20 cellular contexts compared by ENCODE assay signal in genomic region chr19:51163257-51163656, GRCh38. TPM values are rescaled to one million over a fixed set of nuclear protein-coding genes. Genes with fewer than 3 reads are reported as not detected.
A peak's percentile ranks its signal among the peaks of the same experiment; 100 is the strongest.
DNase-seq lines count a peak whose midpoint lies in the region; ATAC-seq and TF ChIP-seq lines count a peak whose summit lies in the region.
"Had no signal": no experiment of that assay in that cellular context is flagged by ENCODE, and none has a peak within 500 bp of the region (broad histone marks: within the 10 kb centered on the region; RNA-seq: fewer than 3 reads in every experiment).

No MANE protein-coding gene starts in this region.

- no peak overlapping the region for H3K27ac Mint-ChIP-seq in H9
- peak overlapping the region; percentile 77 for H3K27ac Mint-ChIP-seq in stimulated activated effector memory CD8-positive, alpha-beta T cell treated with anti-CD3 and anti-CD28 coated beads, Interleukin-12 subunit alpha, Interleukin-12 subunit beta, amount 100 ng/mL, for 72 hours

- H3K4ac ChIP-seq in H9 (ENCODE audit: low read depth, low read length): no peak overlapping the region

- H3K4me3 ChIP-seq in esophagus squamous epithelium: no peak overlapping the region
- H3K4me3 ChIP-seq: K562, Peyer's patch had no signal

- H3K9ac ChIP-seq in H9 (ENCODE audit: extremely low read depth, insufficient read length, low read length): no peak overlapping the region
- H3K9ac ChIP-seq: SK-N-SH had no signal

- no peak overlapping the region for H4K5ac ChIP-seq in H9 (ENCODE audit: insufficient read length, low read depth, low read length)

- H3K4me3 Mint-ChIP-seq in H9: no peak overlapping the region
- H3K4me3 Mint-ChIP-seq in stimulated activated effector memory CD8-positive, alpha-beta T cell treated with anti-CD3 and anti-CD28 coated beads, Interleukin-12 subunit alpha, Interleukin-12 subunit beta, amount 100 ng/mL, for 72 hours: no peak overlapping the region

- peak overlapping the region; percentile 43; the same call in 1 of the 2 replicates for H2BK15ac ChIP-seq in H9 (ENCODE audit: low read depth, low read length)

- H3K23me2 ChIP-seq in H9 (ENCODE audit: insufficient read length, low read depth, low read length, poor library complexity, severe bottlenecking): no peaks in the 10 kb centered on the region

- no peak overlapping the region for H4K8ac ChIP-seq in H9 (replicated peaks; ENCODE audit: insufficient read length, low read depth, low read length)

- no peak overlapping the region for H3T11ph ChIP-seq in H9 (ENCODE audit: low read length)

- DNase-seq in H9: no peak
- DNase-seq in cerebellar nuclear complex (lab: John Stamatoyannopoulos, UW): peak; percentile 71 to 80
- DNase-seq in esophagus squamous epithelium (lab: John Stamatoyannopoulos, UW): no peak
- DNase-seq in stimulated activated effector memory CD8-positive, alpha-beta T cell treated with anti-CD3 and anti-CD28 coated beads, Interleukin-12 subunit alpha, Interleukin-12 subunit beta, amount 100 ng/mL, for 72 hours (ENCODE audit: low spot score in 2 of 2): no peak
- no peak for DNase-seq in stimulated activated CD4-positive, alpha-beta T cell treated with anti-CD3 and anti-CD28 coated beads, Interleukin-2, amount 100 ng/mL, for 24 hours
- no peak for DNase-seq in NK-92 treated with Interleukin-12 subunit alpha and Interleukin-12 subunit beta, amount 100 ng/mL, for 24 hours (lab: John Stamatoyannopoulos, UW)
- DNase-seq: DMS 273 treated with DMSO at 0.1 percent for 48 hours, GF-D8, H7, NCI-H1436, NCI-H2029 treated with DMSO at 0.1 percent for 48 hours, NCI-H2171 treated with DMSO at 0.1 percent for 48 hours, NCI-H446 treated with DMSO at 0.1 percent for 48 hours, NCI-H82, Peyer's patch, SHP77, SK-N-SH had no signal

- H2AK5ac ChIP-seq in H9 (ENCODE audit: insufficient read length, low read length): no peak overlapping the region

- no peaks in the 10 kb centered on the region; a peak in 1 of 4 replicates for H3K4me1 Mint-ChIP-seq in H9
- H3K4me1 Mint-ChIP-seq in stimulated activated effector memory CD8-positive, alpha-beta T cell treated with anti-CD3 and anti-CD28 coated beads, Interleukin-12 subunit alpha, Interleukin-12 subunit beta, amount 100 ng/mL, for 72 hours: peaks cover 40% of the 10 kb centered on the region

- TF ChIP-seq CTCF in H9 (conservative IDR thresholded peaks at IDR 0.05) (no peak), esophagus squamous epithelium (IDR thresholded peaks at IDR 0.05) (no peak)

- H3K18ac ChIP-seq in H9 (ENCODE audit: insufficient read length, low read depth, low read length): no peak overlapping the region

- no peak overlapping the region for H2BK20ac ChIP-seq in H9 (ENCODE audit: low read depth, low read length, poor library complexity, severe bottlenecking)

- H2BK5ac ChIP-seq in H9 (ENCODE audit: insufficient read length, low read length): no peak overlapping the region

- H2BK12ac ChIP-seq in H9 (ENCODE audit: insufficient read length, low read depth, low read length): no peak overlapping the region

- H3K23ac ChIP-seq in H9 (ENCODE audit: insufficient read length, low read depth, low read length): no peak overlapping the region

- no peak overlapping the region for H3K14ac ChIP-seq in H9 (ENCODE audit: insufficient read depth, low read length)

- H3K79me1 ChIP-seq in H9 (ENCODE audit: insufficient read depth, low read depth, low read length, poor library complexity, severe bottlenecking): no peaks in the 10 kb centered on the region

- no peak overlapping the region for H2AFZ ChIP-seq in H9 (ENCODE audit: low read length)

- no peak for TF ChIP-seq POLR2A in esophagus squamous epithelium (IDR thresholded peaks at IDR 0.05)

- no peaks in the 10 kb centered on the region for H4K20me1 ChIP-seq in H9 (ENCODE audit: control insufficient read depth, insufficient read depth, insufficient read length)

- no peak overlapping the region for H3K27ac ChIP-seq in H9 (ENCODE audit: insufficient read length, low read depth, low read length)
- peak overlapping the region; percentile 33 to 81 (median 70) for H3K27ac ChIP-seq in esophagus squamous epithelium
- H3K27ac ChIP-seq: C4-2B, Peyer's patch had no signal

- H3K27me3 ChIP-seq in H9 (ENCODE audit: insufficient read depth, low read length) (no peaks in the 10 kb centered on the region), esophagus squamous epithelium (peaks cover 0 to 3% (median 0%) of the 10 kb centered on the region in 4 donors)
- H3K27me3 ChIP-seq: Peyer's patch had no signal

- H4K91ac ChIP-seq in H9 (ENCODE audit: insufficient read length, low read depth, low read length): no peak overlapping the region

- no peaks in the 10 kb centered on the region for H3K36me3 ChIP-seq in esophagus squamous epithelium
- H3K36me3 ChIP-seq: Peyer's patch had no signal

- H3K27me3 Mint-ChIP-seq in H9 (ENCODE audit: low read depth): peaks cover 18% of the 10 kb centered on the region

- intact Hi-C loops in esophagus squamous epithelium (cut with DNase I): no loop called here

- H2BK120ac ChIP-seq in H9 (ENCODE audit: low read depth, low read length, poor library complexity, severe bottlenecking): no peak overlapping the region

- no peaks in the 10 kb centered on the region for H3K79me2 ChIP-seq in H9 (ENCODE audit: insufficient read depth, low read length)

- H3K36me3 Mint-ChIP-seq in H9 (ENCODE audit: insufficient read depth in 1 of 3, low read depth in 3 of 3): no peaks in the 10 kb centered on the region
- no peaks in the 10 kb centered on the region for H3K36me3 Mint-ChIP-seq in stimulated activated effector memory CD8-positive, alpha-beta T cell treated with anti-CD3 and anti-CD28 coated beads, Interleukin-12 subunit alpha, Interleukin-12 subunit beta, amount 100 ng/mL, for 72 hours

- no peaks in the 10 kb centered on the region for H3K9me3 ChIP-seq in H9 (ENCODE audit: control insufficient read depth, low read depth, low read length)
- no peaks in the 10 kb centered on the region for H3K9me3 ChIP-seq in esophagus squamous epithelium
- H3K9me3 ChIP-seq: Peyer's patch, SK-N-SH had no signal

- ATAC-seq in stimulated activated effector memory CD8-positive, alpha-beta T cell treated with anti-CD3 and anti-CD28 coated beads, Interleukin-12 subunit alpha, Interleukin-12 subunit beta, amount 100 ng/mL, for 72 hours: no peak
- ATAC-seq in GM21423 (IDR thresholded peaks at IDR 0.05; ENCODE audit: unreplicated experiment): no peak
- ATAC-seq: K562 had no signal

- H3K4me1 ChIP-seq in H9 (ENCODE audit: insufficient read depth, low read length): no peaks in the 10 kb centered on the region; the same call in 1 of the 2 replicates
- H3K4me1 ChIP-seq in esophagus squamous epithelium: peaks cover 0 to 38% (median 9%) of the 10 kb centered on the region in 3 donors
- H3K4me1 ChIP-seq: Peyer's patch had no signal

- peaks cover 0 to 8% of the 10 kb centered on the region in 2 experiments; a peak in 1 of 5 replicates for H3K9me3 Mint-ChIP-seq in H9
- H3K9me3 Mint-ChIP-seq in stimulated activated effector memory CD8-positive, alpha-beta T cell treated with anti-CD3 and anti-CD28 coated beads, Interleukin-12 subunit alpha, Interleukin-12 subunit beta, amount 100 ng/mL, for 72 hours: no peaks in the 10 kb centered on the region

- no peak overlapping the region for H3K4me2 ChIP-seq in H9 (ENCODE audit: insufficient read depth, insufficient read length, low read length)
- H3K4me2 ChIP-seq: SK-N-SH had no signal

- no CpG with 5 or more reads among the region's 3 CpGs for WGBS in H9 (ENCODE audit: extremely low coverage, insufficient read length, low lambda C conversion rate)
- WGBS in esophagus squamous epithelium, 2 donors: 25 to 34% methylated on average over 3 of the region's 3 CpGs

- no peak overlapping the region for H3K56ac ChIP-seq in H9 (ENCODE audit: insufficient read length, low read depth, low read length)

RNA-seq across cellular contexts. Expression of gene SIGLEC7, which starts 21.2 kb away (rescaled TPM):
- not detected in 2 replicates for total RNA-seq in H9 (2021)
- total RNA-seq in esophagus squamous epithelium: 1 to 10 TPM in 1 of 4 donors, under 1 TPM in 2, not detected in 1; 0.13 to 3.8 (median 0.32) TPM
- total RNA-seq: H7, K562, Peyer's patch had no signal

RNA-seq across cellular contexts. Expression of gene SIGLEC9, which starts 38.6 kb away (rescaled TPM):
- total RNA-seq in H9 (2021) (not detected in 2 replicates), esophagus squamous epithelium (1 to 10 TPM in 3 of 4 donors, under 1 TPM in 1; 0.49 to 4.4 (median 2.4) TPM)
- total RNA-seq: H7 had no signal

RNA-seq across cellular contexts. Expression of gene CTU1, which starts 55.0 kb away (rescaled TPM):
- total RNA-seq in H9 (2021): 8.0 and 8.8 TPM in 2 replicates
- total RNA-seq in esophagus squamous epithelium: 10 to 100 TPM; 10.8 to 18.6 (median 13.5) TPM

Comparison
In these comparisons a context has a peak if more than half of its experiments do, and no peak if none do; other contexts are left out.
1. DNase-seq: peak in cerebellar nuclear complex (2 of 2); none in H9 (single experiment), esophagus squamous epithelium (single experiment), stimulated activated effector memory CD8-positive, alpha-beta T cell treated with anti-CD3 and anti-CD28 coated beads, Interleukin-12 subunit alpha, Interleukin-12 subunit beta, amount 100 ng/mL, for 72 hours (0 of 2), stimulated activated CD4-positive, alpha-beta T cell treated with anti-CD3 and anti-CD28 coated beads, Interleukin-2, amount 100 ng/mL, for 24 hours (0 of 2) and NK-92 treated with Interleukin-12 subunit alpha and Interleukin-12 subunit beta, amount 100 ng/mL, for 24 hours (single experiment).